ENCODE assay signal across 24 cellular contexts in genomic region chr1:115682792-115683191, GRCh38. TPM values are rescaled to one million over a fixed set of nuclear protein-coding genes. Genes with fewer than 3 reads are reported as not detected.
A peak's percentile ranks its signal among the peaks of the same experiment; 100 is the strongest.
DNase-seq lines count a peak whose midpoint lies in the region; ATAC-seq and TF ChIP-seq lines count a peak whose summit lies in the region.
"Had no signal": no experiment of that assay in that cellular context is flagged by ENCODE, and none has a peak within 500 bp of the region (broad histone marks: within the 10 kb centered on the region; RNA-seq: fewer than 3 reads in every experiment).

No MANE protein-coding gene starts in this region.

- peaks cover 4% of the 10 kb centered on the region for H3K4me1 ChIP-seq in endodermal cell (ENCODE audit: control insufficient read depth, insufficient read depth, low read length)
- H3K4me1 ChIP-seq: BE2C had no signal

- peak overlapping the region; percentile 41 for H3K27ac Mint-ChIP-seq in activated CD8-positive, alpha-beta T cell treated with anti-CD3 and anti-CD28 coated beads, Interleukin-2, amount 10 ng/mL, durations not matched to agents 7 days and 5 days
- H3K27ac Mint-ChIP-seq in activated CD8-positive, alpha-beta T cell treated with anti-CD3 and anti-CD28 coated beads for 36 hours, result no peak overlapping the region
- H3K27ac Mint-ChIP-seq in endodermal cell, result peak overlapping the region; percentile 38
- H3K27ac Mint-ChIP-seq: CD14-positive monocyte; CD4-positive, alpha-beta T cell; CD8-positive, alpha-beta memory T cell; GM23338 had no signal

- WGBS in endodermal cell (ENCODE audit: insufficient coverage in 1 of 2, insufficient read length in 1 of 2), 2 experiments, result 91 to 97% methylated on average over 1 to 4 of the region's 4 CpGs

- TF ChIP-seq CTCF in activated CD8-positive, alpha-beta T cell treated with anti-CD3 and anti-CD28 coated beads for 36 hours (IDR thresholded peaks at IDR 0.05), result no peak
- TF ChIP-seq CTCF in endodermal cell (conservative IDR thresholded peaks at IDR 0.05), result no peak

- POLR2A ChIA-PET in activated CD8-positive, alpha-beta T cell treated with anti-CD3 and anti-CD28 coated beads, Interleukin-2, amount 10 ng/mL, durations not matched to agents 7 days and 5 days (lab: Charles Lee), result no interaction called here
- POLR2A ChIA-PET in activated CD8-positive, alpha-beta T cell treated with anti-CD3 and anti-CD28 coated beads for 36 hours (lab: Charles Lee), result interaction anchor here (0.5 to 0.6 kb wide), 2 partner anchors 20 to 28 kb away, joined by 3 read pairs; no protein-coding TSS in a partner anchor

- no peaks in the 10 kb centered on the region for H3K27me3 Mint-ChIP-seq in activated CD8-positive, alpha-beta T cell treated with anti-CD3 and anti-CD28 coated beads, Interleukin-2, amount 10 ng/mL, durations not matched to agents 7 days and 5 days (ENCODE audit: low read depth)
- H3K27me3 Mint-ChIP-seq in activated CD8-positive, alpha-beta T cell treated with anti-CD3 and anti-CD28 coated beads for 36 hours, result no peaks in the 10 kb centered on the region
- no peaks in the 10 kb centered on the region for H3K27me3 Mint-ChIP-seq in endodermal cell (ENCODE audit: insufficient read depth)
- H3K27me3 Mint-ChIP-seq: CD4-positive, alpha-beta T cell; CD8-positive, alpha-beta memory T cell had no signal

- no peaks in the 10 kb centered on the region for H3K9me3 Mint-ChIP-seq in activated CD8-positive, alpha-beta T cell treated with anti-CD3 and anti-CD28 coated beads, Interleukin-2, amount 10 ng/mL, durations not matched to agents 7 days and 5 days (ENCODE audit: insufficient read depth)
- no peaks in the 10 kb centered on the region for H3K9me3 Mint-ChIP-seq in activated CD8-positive, alpha-beta T cell treated with anti-CD3 and anti-CD28 coated beads for 36 hours
- no peaks in the 10 kb centered on the region for H3K9me3 Mint-ChIP-seq in endodermal cell
- H3K9me3 Mint-ChIP-seq: CD4-positive, alpha-beta T cell; CD8-positive, alpha-beta memory T cell; GM23338; H9 had no signal

- H3K9me3 ChIP-seq in endodermal cell (ENCODE audit: control insufficient read depth, low read length), result no peaks in the 10 kb centered on the region
- H3K9me3 ChIP-seq: A549; BE2C; BLaER1 treated with 17β-estradiol and CSF1 and Interleukin-3, amounts not matched to agents 10 nM and 100 nM had no signal

- H3K36me3 Mint-ChIP-seq in activated CD8-positive, alpha-beta T cell treated with anti-CD3 and anti-CD28 coated beads, Interleukin-2, amount 10 ng/mL, durations not matched to agents 7 days and 5 days (ENCODE audit: low read depth), result peaks cover 30% of the 10 kb centered on the region
- H3K36me3 Mint-ChIP-seq in activated CD8-positive, alpha-beta T cell treated with anti-CD3 and anti-CD28 coated beads for 36 hours (ENCODE audit: low read depth), result no peaks in the 10 kb centered on the region
- H3K36me3 Mint-ChIP-seq in endodermal cell (ENCODE audit: low read depth), result peaks cover 75% of the 10 kb centered on the region

- no peak for ATAC-seq in activated CD8-positive, alpha-beta T cell treated with anti-CD3 and anti-CD28 coated beads, Interleukin-2, amount 10 ng/mL, durations not matched to agents 7 days and 5 days
- ATAC-seq in activated CD8-positive, alpha-beta T cell treated with anti-CD3 and anti-CD28 coated beads for 36 hours, result no peak
- ATAC-seq in GM19467 (IDR thresholded peaks at IDR 0.05; ENCODE audit: unreplicated experiment), result no peak
- ATAC-seq in GM19452 (IDR thresholded peaks at IDR 0.05; ENCODE audit: unreplicated experiment), result no peak
- ATAC-seq: A549, GM12878, GM23338, HCT116 had no signal

- H3K4me3 Mint-ChIP-seq in activated CD8-positive, alpha-beta T cell treated with anti-CD3 and anti-CD28 coated beads, Interleukin-2, amount 10 ng/mL, durations not matched to agents 7 days and 5 days, result no peak overlapping the region
- no peak overlapping the region for H3K4me3 Mint-ChIP-seq in activated CD8-positive, alpha-beta T cell treated with anti-CD3 and anti-CD28 coated beads for 36 hours
- H3K4me3 Mint-ChIP-seq in endodermal cell, result no peak overlapping the region
- H3K4me3 Mint-ChIP-seq: CD14-positive monocyte; CD4-positive, alpha-beta T cell; CD8-positive, alpha-beta memory T cell; GM23338; H9 had no signal

- no peak for DNase-seq in activated CD8-positive, alpha-beta T cell treated with anti-CD3 and anti-CD28 coated beads, Interleukin-2, amount 10 ng/mL, durations not matched to agents 7 days and 5 days
- DNase-seq in activated CD8-positive, alpha-beta T cell treated with anti-CD3 and anti-CD28 coated beads for 36 hours, result no peak
- DNase-seq in MV-4-11 (lab: John Stamatoyannopoulos, UW) (peak; percentile 16), endodermal cell (no peak), NCI-H128 (lab: John Stamatoyannopoulos, UW; ENCODE audit: unreplicated experiment) (no peak)
- DNase-seq: 8988T; ACHN; AML-193; BE2C; CD4-positive, alpha-beta T cell; CD8-positive, alpha-beta memory T cell; DMS 273 treated with DMSO at 0.1 percent for 48 hours; DMS79; EL; GDM1; H9 had no signal

- CTCF ChIA-PET in activated CD8-positive, alpha-beta T cell treated with anti-CD3 and anti-CD28 coated beads, Interleukin-2, amount 10 ng/mL, durations not matched to agents 7 days and 5 days (lab: Charles Lee), result interaction anchor here (1.3 to 2.8 kb wide), 2 partner anchors 23 to 33 kb away, joined by 4 to 7 read pairs; no protein-coding TSS in a partner anchor
- CTCF ChIA-PET in activated CD8-positive, alpha-beta T cell treated with anti-CD3 and anti-CD28 coated beads for 36 hours (lab: Charles Lee), result interaction anchor here (2.0 kb wide), 1 partner anchor 24 kb away, joined by 6 read pairs; no protein-coding TSS in a partner anchor

- H3K4me1 Mint-ChIP-seq in activated CD8-positive, alpha-beta T cell treated with anti-CD3 and anti-CD28 coated beads, Interleukin-2, amount 10 ng/mL, durations not matched to agents 7 days and 5 days (ENCODE audit: low read depth), result peaks cover 13% of the 10 kb centered on the region
- no peaks in the 10 kb centered on the region for H3K4me1 Mint-ChIP-seq in activated CD8-positive, alpha-beta T cell treated with anti-CD3 and anti-CD28 coated beads for 36 hours (ENCODE audit: low read depth)
- peaks cover 6% of the 10 kb centered on the region for H3K4me1 Mint-ChIP-seq in endodermal cell
- H3K4me1 Mint-ChIP-seq: CD14-positive monocyte; CD8-positive, alpha-beta memory T cell had no signal

- H3K27ac ChIP-seq in endodermal cell (ENCODE audit: low read depth, low read length), result no peak overlapping the region
- H3K27ac ChIP-seq: A549; BLaER1 treated with 17β-estradiol and CSF1 and Interleukin-3, amounts not matched to agents 10 nM and 100 nM had no signal

- no peaks in the 10 kb centered on the region for H3K27me3 ChIP-seq in endodermal cell (ENCODE audit: control insufficient read depth, insufficient read depth, low read length, poor library complexity, severe bottlenecking)
- H3K27me3 ChIP-seq: BE2C; BLaER1 treated with 17β-estradiol and CSF1 and Interleukin-3, amounts not matched to agents 10 nM and 100 nM had no signal

- H3K9ac ChIP-seq in endodermal cell (ENCODE audit: extremely low read depth, low read length, poor library complexity, severe bottlenecking), result no peak overlapping the region
- H3K9ac ChIP-seq: BLaER1 treated with 17β-estradiol and CSF1 and Interleukin-3, amounts not matched to agents 10 nM and 100 nM had no signal

- H3K4me3 ChIP-seq in endodermal cell (ENCODE audit: low read length), result no peak overlapping the region
- H3K4me3 ChIP-seq: A549; BLaER1 treated with 17β-estradiol and CSF1 and Interleukin-3, amounts not matched to agents 10 nM and 100 nM; GM12878; GM23338 had no signal

- peaks cover 97% of the 10 kb centered on the region for H3K36me3 ChIP-seq in endodermal cell (ENCODE audit: control insufficient read depth, insufficient read depth, low read length)
- H3K36me3 ChIP-seq: BE2C had no signal

- intact Hi-C loops in activated CD8-positive, alpha-beta T cell treated with anti-CD3 and anti-CD28 coated beads for 36 hours (cut with micrococcal nuclease), result no loop called here

RNA-seq across cellular contexts. Expression of gene VANGL1, which starts 41.0 kb away (rescaled TPM):
- total RNA-seq in activated CD8-positive, alpha-beta T cell treated with anti-CD3 and anti-CD28 coated beads, Interleukin-2, amount 10 ng/mL, durations not matched to agents 7 days and 5 days, result 10 to 100 TPM; 14.1 to 14.8 TPM
- total RNA-seq in activated CD8-positive, alpha-beta T cell treated with anti-CD3 and anti-CD28 coated beads for 36 hours, result 1 to 10 TPM; 1.9 to 2.7 TPM
- total RNA-seq in endodermal cell, result 10 to 100 TPM; 47.2 to 66.4 TPM
- polyA plus RNA-seq in endodermal cell (2013, experiment 1 of 2), result 14.6 TPM
- 16.4 TPM for polyA plus RNA-seq in endodermal cell (2013, experiment 2 of 2)

Comparison
In these comparisons a context has a peak if more than half of its experiments do, and no peak if none do; other contexts are left out.
1. RNA of gene VANGL1, which starts 41.0 kb away (total RNA-seq): 47.2 to 66.4 TPM in endodermal cell and 14.1 to 14.8 TPM in activated CD8-positive, alpha-beta T cell treated with anti-CD3 and anti-CD28 coated beads, Interleukin-2, amount 10 ng/mL, durations not matched to agents 7 days and 5 days; 1.9 to 2.7 TPM in activated CD8-positive, alpha-beta T cell treated with anti-CD3 and anti-CD28 coated beads for 36 hours; every median in the first group is over 4 times any median in the second.